ENCODE assay signal across 8 cellular contexts in genomic region chr19:913080-913748, GRCh38. TPM values are rescaled to one million over a fixed set of nuclear protein-coding genes. Genes with fewer than 3 reads are reported as not detected.
DNase-seq lines count a peak whose midpoint lies in the region; ATAC-seq, FAIRE-seq and TF ChIP-seq lines count a peak whose summit lies in the region.

R3HDM4 (minus strand) TSS chr19:913219; CDS start chr19:913157, 62 bp downstream.

- ATAC-seq in CD8-positive, alpha-beta T cell = peak; percentile 46
- peak; percentile 14 for ATAC-seq in GM23338
- ATAC-seq in activated CD8-positive, alpha-beta memory T cell treated with anti-CD3 and anti-CD28 coated beads, Interleukin-2, amount 10 ng/mL, durations not matched to agents 7 days and 5 days = peak; percentile 73
- ATAC-seq in GM19395 (IDR thresholded peaks at IDR 0.05; ENCODE audit: unreplicated experiment) = no peak

- no peak for TF ChIP-seq POLR2A in H1 (IDR thresholded peaks at IDR 0.05; ENCODE audit: control extremely low read depth in 1 of 2, low read depth in 2 of 2, low read length in 2 of 2)

- peak within 1 kb of the TSS; percentile 95 for H3K27ac Mint-ChIP-seq in CD8-positive, alpha-beta T cell
- H3K27ac Mint-ChIP-seq in GM23338 = no peak within 1 kb of the TSS
- H3K27ac Mint-ChIP-seq in activated CD8-positive, alpha-beta memory T cell treated with anti-CD3 and anti-CD28 coated beads, Interleukin-2, amount 10 ng/mL, durations not matched to agents 7 days and 5 days = peak within 1 kb of the TSS; percentile 84

- peaks cover 3% of the 10 kb centered on the region for H3K27me3 Mint-ChIP-seq in CD8-positive, alpha-beta T cell (ENCODE audit: low read depth)
- H3K27me3 Mint-ChIP-seq in GM23338 (ENCODE audit: insufficient read depth, low read depth, poor library complexity) = peaks cover 34% of the 10 kb centered on the region
- H3K27me3 Mint-ChIP-seq in activated CD8-positive, alpha-beta memory T cell treated with anti-CD3 and anti-CD28 coated beads, Interleukin-2, amount 10 ng/mL, durations not matched to agents 7 days and 5 days = peaks cover 2% of the 10 kb centered on the region

- no peak within 1 kb of the TSS for H2AK5ac ChIP-seq in H1 (ENCODE audit: low read depth, low read length)
- peak within 1 kb of the TSS; percentile 80 for H2AK5ac ChIP-seq in mesenchymal stem cell (ENCODE audit: low read length, severe bottlenecking)

- peak within 1 kb of the TSS; percentile 83 for H3K4me3 ChIP-seq in CD8-positive, alpha-beta T cell (ENCODE audit: low read depth, low read length)
- H3K4me3 ChIP-seq in GM23338 (peak within 1 kb of the TSS; percentile 79), H1 (ENCODE audit: extremely low read depth in 1 of 4, insufficient read depth in 2 of 4, low read depth in 3 of 4, low read length in 4 of 4) (peak within 1 kb of the TSS; percentile 68 to 95 (median 73)), mesenchymal stem cell (ENCODE audit: insufficient read depth in 1 of 2, low read depth in 1 of 2, low read length in 2 of 2) (peak within 1 kb of the TSS; percentile 78)

- H3K18ac ChIP-seq in H1 (ENCODE audit: extremely low read depth, low read length) = peak within 1 kb of the TSS; percentile 48
- H3K18ac ChIP-seq in mesenchymal stem cell (ENCODE audit: low read depth in 1 of 2, low read length in 2 of 2) = peak within 1 kb of the TSS; percentile 92 to 94

- H3K4ac ChIP-seq in H1 (replicated peaks; ENCODE audit: insufficient read length, low read depth, low read length) = peak within 1 kb of the TSS; percentile 38
- peak within 1 kb of the TSS; percentile 93 to 97 for H3K4ac ChIP-seq in mesenchymal stem cell (ENCODE audit: low read depth in 1 of 2, low read length in 2 of 2)

- H2BK15ac ChIP-seq in H1 (ENCODE audit: low read length) = no peak within 1 kb of the TSS
- H2BK15ac ChIP-seq in mesenchymal stem cell (ENCODE audit: low read depth, poor library complexity, severe bottlenecking) = peak within 1 kb of the TSS; percentile 86

- FAIRE-seq in H1 (lab: Jason Lieb, UNC) = no peak

- H3K36me3 ChIP-seq in CD8-positive, alpha-beta T cell (ENCODE audit: insufficient read depth, low read length) = no peaks in the 10 kb centered on the region
- no peaks in the 10 kb centered on the region for H3K36me3 ChIP-seq in GM23338 (ENCODE audit: insufficient read depth)
- H3K36me3 ChIP-seq in H1 (ENCODE audit: control insufficient read depth in 2 of 4, insufficient read depth in 4 of 4, low read length in 3 of 4) = peaks cover 0 to 3% (median 0%) of the 10 kb centered on the region in 4 experiments; a peak in 1 of 8 replicates
- H3K36me3 ChIP-seq in mesenchymal stem cell (ENCODE audit: control insufficient read depth in 1 of 2, insufficient read depth in 2 of 2, low read depth in 1 of 2, low read length in 2 of 2) = peaks cover 0 to 14% of the 10 kb centered on the region in 2 experiments

- no peaks in the 10 kb centered on the region for H3K9me2 ChIP-seq in GM23338 (ENCODE audit: insufficient read depth)

- TF ChIP-seq CTCF in CD8-positive, alpha-beta T cell (IDR thresholded peaks at IDR 0.05) = no peak
- TF ChIP-seq CTCF in GM23338 (conservative IDR thresholded peaks at IDR 0.05; ENCODE audit: low read depth in 2 of 2) (no peak), H1 (IDR thresholded peaks at IDR 0.05; ENCODE audit: control extremely low read depth in 1 of 3, insufficient read depth in 1 of 3, low read depth in 1 of 3, low read length in 3 of 3) (no peak)

- whole genome bisulfite sequencing in H1 (ENCODE audit: extremely low coverage in 1 of 2, insufficient coverage in 1 of 2, insufficient read length in 1 of 2, insufficient replicate concordance in 2 of 2, low coverage in 1 of 2, low lambda C conversion rate in 2 of 2, missing lambda C conversion rate in 1 of 2), 2 experiments = 5% methylated on average over 29 of the region's 76 CpGs; no CpG with 5 or more reads in 1 of the 2 experiments
- 4% methylated on average over 56 of the region's 76 CpGs for WGBS in mesenchymal stem cell

- H4K8ac ChIP-seq in H1 (ENCODE audit: extremely low read depth, insufficient read depth, low read length) (no peak within 1 kb of the TSS; the same call in none of the 2 replicates), mesenchymal stem cell (ENCODE audit: low read length) (peak within 1 kb of the TSS; percentile 99)

- H3K27ac ChIP-seq in CD8-positive, alpha-beta T cell (ENCODE audit: low read depth, low read length) = peak within 1 kb of the TSS; percentile 85
- H3K27ac ChIP-seq in GM23338 (ENCODE audit: low read depth) = no peak within 1 kb of the TSS
- H3K27ac ChIP-seq in H1 (ENCODE audit: low read depth, low read length) = no peak within 1 kb of the TSS
- no peak within 1 kb of the TSS for H3K27ac ChIP-seq in mesenchymal stem cell (ENCODE audit: low read length, poor library complexity, severe bottlenecking)

- peaks cover 11% of the 10 kb centered on the region for H3K36me3 Mint-ChIP-seq in CD8-positive, alpha-beta T cell
- peaks cover 6% of the 10 kb centered on the region; the same call in 2 of the 3 replicates for H3K36me3 Mint-ChIP-seq in GM23338 (ENCODE audit: low read depth)
- H3K36me3 Mint-ChIP-seq in activated CD8-positive, alpha-beta memory T cell treated with anti-CD3 and anti-CD28 coated beads, Interleukin-2, amount 10 ng/mL, durations not matched to agents 7 days and 5 days = peaks cover 2% of the 10 kb centered on the region

- H2BK12ac ChIP-seq in H1 (ENCODE audit: low read depth, low read length) = no peak within 1 kb of the TSS
- peak within 1 kb of the TSS in 1 of 2 experiments; percentile 29 for H2BK12ac ChIP-seq in mesenchymal stem cell (ENCODE audit: low read length in 2 of 2)

- no peak within 1 kb of the TSS for H2BK120ac ChIP-seq in H1 (replicated peaks; ENCODE audit: low read depth, low read length)
- peak within 1 kb of the TSS; percentile 93 for H2BK120ac ChIP-seq in mesenchymal stem cell (ENCODE audit: low read depth, low read length)

- H3K79me2 ChIP-seq in GM23338 (replicated peaks; ENCODE audit: insufficient read depth) (peaks cover 35% of the 10 kb centered on the region), H1 (ENCODE audit: control insufficient read depth in 1 of 2, insufficient read depth in 2 of 2, low read length in 2 of 2) (peaks cover 0 to 19% of the 10 kb centered on the region in 2 experiments)

- no peak within 1 kb of the TSS for H4K91ac ChIP-seq in H1 (replicated peaks; ENCODE audit: insufficient read length, low read length)
- H4K91ac ChIP-seq in mesenchymal stem cell (ENCODE audit: low read length) = peak within 1 kb of the TSS; percentile 95

- H3K27me3 ChIP-seq in CD8-positive, alpha-beta T cell (ENCODE audit: insufficient read depth, low read length) = no peaks in the 10 kb centered on the region
- H3K27me3 ChIP-seq in GM23338 (ENCODE audit: insufficient read depth) (peaks cover 47% of the 10 kb centered on the region), H1 (replicated peaks in 1 of 4; ENCODE audit: control insufficient read depth in 3 of 4, extremely low read depth in 1 of 4, insufficient read depth in 3 of 4, low read length in 3 of 4) (peaks cover 3 to 14% (median 8%) of the 10 kb centered on the region in 4 experiments), mesenchymal stem cell (ENCODE audit: control insufficient read depth in 1 of 2, insufficient read depth in 1 of 2, low read length in 2 of 2) (peaks cover 12 to 17% of the 10 kb centered on the region in 2 experiments)

- peaks cover 32% of the 10 kb centered on the region for H3K4me1 Mint-ChIP-seq in CD8-positive, alpha-beta T cell (ENCODE audit: low read depth)
- peaks cover 4% of the 10 kb centered on the region; the same call in 1 of the 3 replicates for H3K4me1 Mint-ChIP-seq in GM23338
- peaks cover 32% of the 10 kb centered on the region for H3K4me1 Mint-ChIP-seq in activated CD8-positive, alpha-beta memory T cell treated with anti-CD3 and anti-CD28 coated beads, Interleukin-2, amount 10 ng/mL, durations not matched to agents 7 days and 5 days

- H3K4me2 ChIP-seq in GM23338 (peak within 1 kb of the TSS; percentile 80), H1 (ENCODE audit: insufficient read depth in 1 of 2, low read depth in 2 of 2, low read length in 2 of 2) (peak within 1 kb of the TSS; percentile 49 to 83), mesenchymal stem cell (ENCODE audit: low read length, poor library complexity, severe bottlenecking) (peak within 1 kb of the TSS; percentile 97)

- H3K4me3 Mint-ChIP-seq in CD8-positive, alpha-beta T cell = peak within 1 kb of the TSS; percentile 83
- H3K4me3 Mint-ChIP-seq in GM23338 = peak within 1 kb of the TSS; percentile 76
- H3K4me3 Mint-ChIP-seq in activated CD8-positive, alpha-beta memory T cell treated with anti-CD3 and anti-CD28 coated beads, Interleukin-2, amount 10 ng/mL, durations not matched to agents 7 days and 5 days = peak within 1 kb of the TSS; percentile 78

- H3K9me3 ChIP-seq in CD8-positive, alpha-beta T cell (ENCODE audit: low read length) = no peaks in the 10 kb centered on the region
- H3K9me3 ChIP-seq in H1 (ENCODE audit: insufficient read depth in 2 of 2, low read depth in 1 of 2, low read length in 1 of 2) = no peaks in the 10 kb centered on the region
- no peaks in the 10 kb centered on the region for H3K9me3 ChIP-seq in mesenchymal stem cell (ENCODE audit: control insufficient read depth, low read length)

- H3K9ac ChIP-seq in H1 (replicated peaks in 1 of 4; ENCODE audit: extremely low read depth in 1 of 4, low read depth in 3 of 4, low read length in 3 of 4) (peak within 1 kb of the TSS in 1 of 4 experiments; percentile 4; a peak in 1 of 7 replicates), mesenchymal stem cell (ENCODE audit: low read length) (peak within 1 kb of the TSS; percentile 88)

- POLR2A ChIA-PET in CD8-positive, alpha-beta T cell (lab: Charles Lee) = no interaction called here
- POLR2A ChIA-PET in H1 (lab: Charles Lee; ENCODE audit: partially characterized antibody) = interaction anchor here (1.0 kb wide), 1 partner anchor 12 kb away, joined by 4 read pairs; no protein-coding TSS in a partner anchor

- DNase-seq in CD8-positive, alpha-beta T cell = peak; percentile 61 to 90 (median 82)
- DNase-seq in GM23338 (ENCODE audit: low spot score) (peak; percentile 68), NCI-H226 (peak; percentile 39), H1 (ENCODE audit: low read depth in 1 of 2, low spot score in 2 of 2) (peak in 1 of 2 experiments; percentile 82), mesenchymal stem cell (peak; percentile 68)
- peak; percentile 86 for DNase-seq in activated CD8-positive, alpha-beta memory T cell treated with anti-CD3 and anti-CD28 coated beads, Interleukin-2, amount 10 ng/mL, durations not matched to agents 7 days and 5 days
- peak; percentile 61 for DNase-seq in stimulated activated CD8-positive, alpha-beta memory T cell treated with anti-CD3 and anti-CD28 coated beads, Interleukin-12 subunit alpha, Interleukin-12 subunit beta, amount 100 ng/mL, for 24 hours (ENCODE audit: extremely low read depth)

- intact Hi-C loops in CD8-positive, alpha-beta T cell (cut with DNase I, micrococcal nuclease) = loop anchor here (1.0 to 5.0 kb wide), 4 partner anchors 8 to 164 kb away; partner anchors contain the start of genes MED16 (in 1 of the 2) and RNU6-9 (in 1 of the 2)

- no peak for TF ChIP-seq RAD21 in H1 (IDR thresholded peaks at IDR 0.05 in 1 of 2, conservative IDR thresholded peaks at IDR 0.05 in 1 of 2; ENCODE audit: low read depth in 2 of 2, low read length in 2 of 2)

- H3K14ac ChIP-seq in H1 (ENCODE audit: insufficient read length) (no peak within 1 kb of the TSS), mesenchymal stem cell (ENCODE audit: low read length in 2 of 2) (peak within 1 kb of the TSS; percentile 74 to 95)

- H3K79me1 ChIP-seq in H1 (ENCODE audit: low read depth, low read length) (peaks cover 5% of the 10 kb centered on the region; the same call in 1 of the 2 replicates), mesenchymal stem cell (replicated peaks; ENCODE audit: low read length, poor library complexity, severe bottlenecking) (no peaks in the 10 kb centered on the region)

- CTCF ChIA-PET in CD8-positive, alpha-beta T cell (lab: Charles Lee) = interaction anchor here (4.4 kb wide), 1 partner anchor 49 kb away, joined by 23 read pairs; no protein-coding TSS in a partner anchor
- CTCF ChIA-PET in activated CD8-positive, alpha-beta memory T cell treated with anti-CD3 and anti-CD28 coated beads, Interleukin-2, amount 10 ng/mL, durations not matched to agents 7 days and 5 days (lab: Charles Lee) = interaction anchor here (0.9 to 4.4 kb wide), 3 partner anchors 20 to 50 kb away, joined by 3 to 38 read pairs (median 3); partner anchors contain the start of genes MED16 and RNU6-9
- CTCF ChIA-PET in H1 (lab: Charles Lee; ENCODE audit: partially characterized antibody) = interaction anchor here (0.7 kb wide), 1 partner anchor 57 kb away, joined by 4 read pairs; no protein-coding TSS in a partner anchor

- peaks cover 21% of the 10 kb centered on the region for H3F3A ChIP-seq in GM23338 (replicated peaks; ENCODE audit: low read depth)

- H2BK5ac ChIP-seq in H1 (ENCODE audit: low read depth, low read length) (0 out of 2 replicates have a peak within 1 kb of the TSS, but pooled peaks have one; percentile 35), mesenchymal stem cell (ENCODE audit: low read depth, low read length, poor library complexity, severe bottlenecking) (peak within 1 kb of the TSS; percentile 50)

- H3K4me1 ChIP-seq in CD8-positive, alpha-beta T cell (ENCODE audit: insufficient read depth, low read length) = peaks cover 46% of the 10 kb centered on the region
- H3K4me1 ChIP-seq in GM23338 (ENCODE audit: insufficient read depth) (peaks cover 5% of the 10 kb centered on the region; the same call in 1 of the 2 replicates), H1 (replicated peaks in 1 of 4; ENCODE audit: control insufficient read depth in 3 of 4, insufficient read depth in 4 of 4, low read length in 3 of 4) (peaks cover 0 to 10% (median 3%) of the 10 kb centered on the region in 4 experiments; a peak in 4 of 7 replicates), mesenchymal stem cell (ENCODE audit: control insufficient read depth, insufficient read depth, low read depth, low read length) (peaks cover 35% of the 10 kb centered on the region)

- H3K23ac ChIP-seq in H1 (ENCODE audit: insufficient read length) = no peak within 1 kb of the TSS
- peak within 1 kb of the TSS in 1 of 2 experiments; percentile 85 for H3K23ac ChIP-seq in mesenchymal stem cell (ENCODE audit: low read length in 2 of 2)

- TF ChIP-seq EP300 in H1 (IDR thresholded peaks at IDR 0.05; ENCODE audit: borderline replicate concordance in 1 of 2, low read depth in 2 of 2, low read length in 2 of 2) = no peak

- H2AFZ ChIP-seq in GM23338 = 0 out of 2 replicates have a peak within 1 kb of the TSS, but pooled peaks have one; percentile 32
- no peak within 1 kb of the TSS for H2AFZ ChIP-seq in H1 (ENCODE audit: low read length)
- peak within 1 kb of the TSS; percentile 82 for H2AFZ ChIP-seq in mesenchymal stem cell (ENCODE audit: low read depth, low read length)

- H3K56ac ChIP-seq in H1 (replicated peaks; ENCODE audit: insufficient read length, low read depth, low read length) = no peak within 1 kb of the TSS

- H2BK20ac ChIP-seq in H1 (ENCODE audit: low read length) = no peak within 1 kb of the TSS

- H3K9me3 Mint-ChIP-seq in CD8-positive, alpha-beta T cell = no peaks in the 10 kb centered on the region
- no peaks in the 10 kb centered on the region for H3K9me3 Mint-ChIP-seq in GM23338
- no peaks in the 10 kb centered on the region for H3K9me3 Mint-ChIP-seq in activated CD8-positive, alpha-beta memory T cell treated with anti-CD3 and anti-CD28 coated beads, Interleukin-2, amount 10 ng/mL, durations not matched to agents 7 days and 5 days (ENCODE audit: low read depth)

- peaks cover 26% of the 10 kb centered on the region for H4K20me1 ChIP-seq in GM23338 (replicated peaks; ENCODE audit: insufficient read depth)
- peaks cover 9 to 11% of the 10 kb centered on the region in 2 experiments for H4K20me1 ChIP-seq in H1 (replicated peaks in 1 of 2; ENCODE audit: control insufficient read depth in 1 of 2, insufficient read depth in 2 of 2, low read length in 2 of 2)

- H3K23me2 ChIP-seq in H1 (ENCODE audit: low read depth, low read length) = peaks cover 8% of the 10 kb centered on the region; the same call in 1 of the 2 replicates

- peak within 1 kb of the TSS; percentile 91 for H4K5ac ChIP-seq in H1 (ENCODE audit: insufficient read length, low read depth, low read length)

RNA-seq across cellular contexts. Expression of gene R3HDM4, which starts in this region (rescaled TPM):
- total RNA-seq in CD8-positive, alpha-beta T cell = 100 to 1,000 TPM; 242 to 261 TPM
- total RNA-seq in GM23338 (2014; rRNA removed; shearing (Covaris generic)) = 87.1 and 87.8 TPM in 2 replicates
- polyA plus RNA-seq in GM23338 (2016; fragmentation: Nextera tagmentation; extraction: Ambion mirVana) (76.5 and 87.4 TPM in 2 replicates), H1 (2011; rRNA removed) (102 and 151 TPM in 2 replicates)
- total RNA-seq in activated CD8-positive, alpha-beta memory T cell treated with anti-CD3 and anti-CD28 coated beads, Interleukin-2, amount 10 ng/mL, durations not matched to agents 7 days and 5 days = 10 to 100 TPM; 63.7 to 73.7 TPM
- total RNA-seq in H1 (2021; fragmentation: NEBNext Ultra II Directional; extraction: Animal tissue kit (Norgen Biotek cat#: 25700)) = 76.1 and 76.8 TPM in 2 replicates
- 65.9 TPM for polyA plus RNA-seq in H1 (2011; cell fraction: cytosol; rRNA removed)
- 119 TPM for polyA plus RNA-seq in H1 (2011; cell fraction: nucleus; rRNA removed)
- polyA plus RNA-seq in H1 (2012, experiment 1 of 2) = 45.6 to 106 TPM (median 70.3 TPM) in 4 replicates
- 76.6 TPM for polyA plus RNA-seq in H1 (2012, experiment 2 of 2)
- 118 TPM for polyA plus RNA-seq in H1 (2013, experiment 1 of 2)
- polyA plus RNA-seq in H1 (2013, experiment 2 of 2) = 105 TPM
- polyA minus RNA-seq in H1 (2011; rRNA and poly(A)+ RNA removed) = 24.5 and 26.8 TPM in 2 replicates
- 31.3 TPM for polyA minus RNA-seq in H1 (2011; cell fraction: cytosol; rRNA and poly(A)+ RNA removed)
- polyA minus RNA-seq in H1 (2011; cell fraction: nucleus; rRNA and poly(A)+ RNA removed) = 24.6 TPM
- 68.0 TPM for polyA plus RNA-seq in mesenchymal stem cell (2013, experiment 1 of 2)
- polyA plus RNA-seq in mesenchymal stem cell (2013, experiment 2 of 2) = 67.1 TPM
